9 cellular contexts compared by ENCODE assay signal in the genomic region with DNA sequence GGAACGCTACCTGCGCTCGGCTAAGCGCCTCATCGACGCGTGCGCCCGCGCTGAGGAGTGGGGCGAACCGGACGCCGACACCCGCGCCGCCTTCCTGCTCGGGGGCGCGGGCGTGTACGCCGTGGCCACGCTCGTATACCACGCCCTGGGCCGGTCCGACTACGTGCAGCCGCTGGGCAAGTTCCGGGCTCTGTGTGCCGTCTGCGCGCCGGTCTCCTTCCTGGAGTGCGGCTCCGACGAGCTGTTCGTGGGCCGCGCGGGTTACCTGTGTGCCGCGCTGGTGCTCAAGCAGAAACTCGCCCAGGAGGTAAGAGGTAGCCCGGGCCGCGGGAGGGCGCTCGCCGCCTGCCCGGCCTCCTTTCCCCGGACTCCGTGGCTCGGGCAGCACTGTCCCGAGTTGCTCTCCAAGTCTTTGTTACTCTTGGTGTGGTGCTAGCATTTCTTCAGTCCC. TPM values are rescaled to one million over a fixed set of nuclear protein-coding genes. Genes with fewer than 3 reads are reported as not detected.
DNase-seq lines count a peak whose midpoint lies in the region; TF ChIP-seq lines count a peak whose summit lies in the region.
"Not testable (repeated sequence)": the region's sequence is repeated elsewhere in the genome, so short reads cannot be mapped to it uniquely, and the experiment has no call there.
"Had no signal": no experiment of that assay in that cellular context is flagged by ENCODE, and none has a peak within 500 bp of the region (broad histone marks: within the 10 kb centered on the region; RNA-seq: fewer than 3 reads in every experiment).

No MANE protein-coding gene starts in this region.

- POLR2A ChIA-PET in MCF 10A (lab: Yijun Ruan, JAX): interaction anchor here (1.1 to 1.8 kb wide), 3 partner anchors 72 to 253 kb away, joined by 4 to 5 read pairs (median 4); a partner anchor contains a TSS

- not testable (repeated sequence) for BruUV-seq in MCF 10A (replicated peaks; lab: Mats Ljungman, UMichigan)

- not testable (repeated sequence) for H3K27ac ChIP-seq in right atrium auricular region, suprapubic skin

- H3K36me3 ChIP-seq in right atrium auricular region, suprapubic skin: not testable (repeated sequence)

- TF ChIP-seq CTCF in MCF 10A (IDR thresholded peaks at IDR 0.05; ENCODE audit: unreplicated experiment) (peak; percentile 44), right atrium auricular region (IDR thresholded peaks at IDR 0.05) (peak in 1 of 2 donors; percentile 28), nephron (IDR thresholded peaks at IDR 0.05; ENCODE audit: unreplicated experiment in 3 of 3) (peak in 2 of 3 experiments; percentile 10 to 25), suprapubic skin (IDR thresholded peaks at IDR 0.05) (peak in 1 of 2 donors; percentile 21)

- CTCF ChIA-PET in MCF 10A (lab: Yijun Ruan, JAX): interaction anchor here (0.7 to 2.3 kb wide), 7 partner anchors 22 to 253 kb away, joined by 3 to 19 read pairs (median 4); no protein-coding TSS in a partner anchor

- H3K27me3 ChIP-seq in right atrium auricular region, suprapubic skin: not testable (repeated sequence)

- peak overlapping the region; percentile 19 to 36 for H3K4me3 ChIP-seq in right atrium auricular region
- H3K4me3 ChIP-seq in suprapubic skin: peak overlapping the region; percentile 45

- not testable (repeated sequence) for H3K4me1 Mint-ChIP-seq in MCF 10A (ENCODE audit: insufficient read depth, unreplicated experiment); nephron

- H3K36me3 Mint-ChIP-seq in MCF 10A (ENCODE audit: insufficient read depth, unreplicated experiment); nephron (ENCODE audit: low read depth): not testable (repeated sequence)

- H3K9me3 ChIP-seq in right atrium auricular region, suprapubic skin: not testable (repeated sequence)

- H3K9me3 Mint-ChIP-seq in MCF 10A (ENCODE audit: unreplicated experiment); nephron: not testable (repeated sequence)

- H3K4me1 ChIP-seq in right atrium auricular region, suprapubic skin: not testable (repeated sequence)

- H3K27me3 Mint-ChIP-seq in MCF 10A (ENCODE audit: insufficient read depth, unreplicated experiment) (peaks cover 21% of the 10 kb centered on the region), nephron (ENCODE audit: low read depth) (peaks cover 23% of the 10 kb centered on the region)

- TF ChIP-seq EP300 in suprapubic skin (IDR thresholded peaks at IDR 0.05): not testable (repeated sequence)

- H3K4me3 Mint-ChIP-seq in MCF 10A (ENCODE audit: unreplicated experiment) (peak overlapping the region; percentile 78), nephron (peak overlapping the region; percentile 75 to 88 (median 83))

- WGBS in suprapubic skin: 38% methylated on average over 11 of the region's 56 CpGs

- peak; percentile 80 for DNase-seq in ELF-1 (ENCODE audit: low read depth, low spot score)
- DNase-seq in HK-2 (ENCODE audit: unreplicated experiment): peak; percentile 14
- DNase-seq in NCI-H69 (lab: John Stamatoyannopoulos, UW): peak; percentile 50
- DNase-seq in activated CD4-positive, alpha-beta T cell treated with anti-CD3 and anti-CD28 coated beads for 48 hours: peak; percentile 29
- peak; percentile 57 for DNase-seq in MCF 10A (ENCODE audit: unreplicated experiment)
- not testable (repeated sequence) for DNase-seq in right atrium auricular region (ENCODE audit: low spot score); suprapubic skin (ENCODE audit: low spot score in 2 of 2)

- not testable (repeated sequence) for TF ChIP-seq POLR2A in suprapubic skin (IDR thresholded peaks at IDR 0.05)

- peak overlapping the region; percentile 37 for H3K27ac Mint-ChIP-seq in MCF 10A (ENCODE audit: low read depth, unreplicated experiment)
- not testable (repeated sequence) for H3K27ac Mint-ChIP-seq in nephron

- intact Hi-C loops in MCF 10A (cut with micrococcal nuclease): not testable (repeated sequence)

RNA-seq across cellular contexts. Expression of a gene that starts 0.7 kb away (rescaled TPM):
- 0.47 and 0.54 TPM in 2 replicates for total RNA-seq in MCF 10A (2022)
- total RNA-seq in right atrium auricular region: under 1 TPM; 0.07 to 0.08 TPM
- 1 to 10 TPM; 1.8 to 3.2 (median 2.5) TPM for total RNA-seq in suprapubic skin
- total RNA-seq: IMR-90 had no signal
